In the genomic region with DNA sequence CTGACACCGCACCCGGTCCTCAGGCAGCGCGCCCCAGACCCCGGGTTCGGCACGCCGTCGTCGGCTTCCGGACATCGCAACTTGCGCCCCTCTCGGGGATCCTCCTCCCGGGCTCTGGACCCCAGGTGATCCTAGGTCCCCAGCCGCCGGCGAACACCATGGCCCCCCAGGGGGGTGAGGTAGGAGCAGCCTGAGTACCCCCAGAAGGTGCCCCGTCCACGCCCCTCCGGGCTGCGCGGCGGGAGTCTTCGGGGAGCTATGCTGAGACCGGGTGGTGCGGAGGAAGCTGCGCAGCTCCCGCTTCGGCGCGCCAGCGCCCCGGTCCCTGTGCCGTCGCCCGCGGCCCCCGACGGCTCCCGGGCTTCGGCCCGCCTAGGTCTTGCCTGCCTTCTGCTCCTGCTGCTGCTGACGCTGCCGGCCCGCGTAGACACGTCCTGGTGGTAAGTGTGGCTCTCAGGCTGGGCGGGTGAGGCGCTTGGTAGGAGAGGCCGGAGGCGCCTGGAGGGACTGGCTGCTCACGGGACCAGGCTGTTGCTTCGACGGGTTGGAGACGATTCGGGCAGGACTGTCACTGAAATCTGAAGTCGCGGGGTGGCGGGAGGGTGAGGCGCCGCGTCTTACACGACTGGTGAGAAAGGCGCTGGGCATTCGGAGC, we compare ENCODE assay signal across 8 cellular contexts. TPM values are rescaled to one million over a fixed set of nuclear protein-coding genes. Genes with fewer than 3 reads are reported as not detected.
DNase-seq lines count a peak whose midpoint lies in the region; ATAC-seq, FAIRE-seq and TF ChIP-seq lines count a peak whose summit lies in the region.

No MANE protein-coding gene starts in this region.

- FAIRE-seq in kidney (lab: Jason Lieb, UNC): no peak

- BruUV-seq in Calu3 (replicated peaks; lab: Mats Ljungman, UMichigan): no TSS peak
- BruUV-seq in IMR-90 (replicated peaks; lab: Mats Ljungman, UMichigan): no TSS peak

- no peaks in the 10 kb centered on the region for H3K9me3 Mint-ChIP-seq in Calu3 (ENCODE audit: low read depth, unreplicated experiment)

- no peak overlapping the region; the same call in 1 of the 2 replicates for H3K9ac ChIP-seq in IMR-90 (ENCODE audit: low read depth, low read length)
- no peak overlapping the region for H3K9ac ChIP-seq in kidney (ENCODE audit: low read length in 2 of 2)

- H3K36me3 ChIP-seq in IMR-90 (ENCODE audit: control insufficient read depth, insufficient read depth, low read length): no peaks in the 10 kb centered on the region
- H3K36me3 ChIP-seq in kidney (ENCODE audit: control insufficient read depth in 1 of 2, insufficient read depth in 2 of 2, low read length in 2 of 2): no peaks in the 10 kb centered on the region

- H3K9me3 ChIP-seq in IMR-90 (ENCODE audit: control insufficient read depth, insufficient read depth, low read length): peaks cover 4% of the 10 kb centered on the region; the same call in 1 of the 2 replicates
- no peaks in the 10 kb centered on the region for H3K9me3 ChIP-seq in kidney (ENCODE audit: control insufficient read depth in 1 of 2, low read length in 2 of 2)

- TF ChIP-seq CTCF in Calu3 (IDR thresholded peaks at IDR 0.05; ENCODE audit: unreplicated experiment) (no peak), IMR-90 (conservative IDR thresholded peaks at IDR 0.05; ENCODE audit: low read depth, low read length) (no peak), kidney (IDR thresholded peaks at IDR 0.05; ENCODE audit: borderline replicate concordance, extremely low read depth, insufficient read depth) (no peak)

- DNase-seq in Calu3 (peak; percentile 14), IMR-90 (no peak), astrocyte of the hippocampus (ENCODE audit: low read depth, low spot score) (peak; percentile 61), kidney (peak; percentile 83), hypothalamus (lab: John Stamatoyannopoulos, UW) (no peak), SIG-M5 treated with dmso at 0.1 percent for 504 hours (lab: John Stamatoyannopoulos, UW; ENCODE audit: unreplicated experiment) (no peak), NCI-H510A (lab: John Stamatoyannopoulos, UW) (no peak)
- peak; percentile 14 for DNase-seq in stimulated activated naive CD8-positive, alpha-beta T cell treated with anti-CD3 and anti-CD28 coated beads, Interleukin-15, Interleukin-2, amounts not matched to agents 100 U/mL and 50 U/mL, for 24 hours

- H3K27me3 Mint-ChIP-seq in Calu3 (ENCODE audit: unreplicated experiment): peaks cover 23% of the 10 kb centered on the region

- H4K5ac ChIP-seq in IMR-90 (ENCODE audit: low read depth, low read length): no peak overlapping the region

- peaks cover 46% of the 10 kb centered on the region for H3K27me3 ChIP-seq in IMR-90 (ENCODE audit: control insufficient read depth, insufficient read depth, low read length)

- no peak overlapping the region for H3K23ac ChIP-seq in IMR-90 (ENCODE audit: low read depth, low read length)

- POLR2A ChIA-PET in IMR-90 (lab: Charles Lee; ENCODE audit: unreplicated experiment): no interaction called here

- no peak overlapping the region for H3K56ac ChIP-seq in IMR-90 (ENCODE audit: extremely low read depth, insufficient read depth, low read length)

- H3K4me2 ChIP-seq in IMR-90 (ENCODE audit: low read depth, low read length): peak overlapping the region; percentile 44; the same call in 1 of the 2 replicates

- 0 out of 2 replicates have a peak overlapping the region, but pooled peaks have one; percentile 35 for H2AK5ac ChIP-seq in IMR-90 (ENCODE audit: low read depth, low read length)

- dilution Hi-C loops in IMR-90 (cut with HindIII; ENCODE audit: low sequenced_read_pairs, unreplicated experiment): no loop called here

- H3K4ac ChIP-seq in IMR-90 (ENCODE audit: low read depth, low read length): no peak overlapping the region; the same call in 1 of the 2 replicates

- CTCF ChIA-PET in Calu3 (lab: Charles Lee): no interaction called here
- CTCF ChIA-PET in IMR-90 (lab: Yijun Ruan, JAX): no interaction called here

- H2AK9ac ChIP-seq in IMR-90 (replicated peaks; ENCODE audit: low read depth, low read length, poor library complexity): no peak overlapping the region

- peaks cover 8% of the 10 kb centered on the region; the same call in 1 of the 2 replicates for H3K9me1 ChIP-seq in IMR-90 (ENCODE audit: insufficient read depth, low read length)

- H3K14ac ChIP-seq in IMR-90 (replicated peaks; ENCODE audit: low read depth, low read length): no peak overlapping the region

- H2BK5ac ChIP-seq in IMR-90 (ENCODE audit: low read depth, low read length, poor library complexity, severe bottlenecking): no peak overlapping the region

- intact Hi-C loops in Calu3 (cut with micrococcal nuclease; ENCODE audit: unreplicated experiment): loop anchor here (10.0 kb wide), 1 partner anchor 106 kb away; a partner anchor contains a TSS
- intact Hi-C loops in IMR-90 (cut with micrococcal nuclease): no loop called here
- intact Hi-C loops in kidney (cut with DNase I): no loop called here

- H2BK15ac ChIP-seq in IMR-90 (ENCODE audit: low read depth, low read length): no peak overlapping the region

- H3K27ac ChIP-seq in IMR-90 (ENCODE audit: insufficient read depth, low read length) (no peak overlapping the region), kidney (ENCODE audit: low read depth in 2 of 2, low read length in 2 of 2) (no peak overlapping the region)

- H3K4me3 ChIP-seq in IMR-90 (ENCODE audit: insufficient read depth, low read depth, low read length): peak overlapping the region; percentile 24
- H3K4me3 ChIP-seq in kidney (ENCODE audit: low read length in 2 of 2): peak overlapping the region; percentile 12 to 52

- H2AFZ ChIP-seq in IMR-90 (replicated peaks; ENCODE audit: low read length, poor library complexity): peak overlapping the region; percentile 86

- H3K4me1 Mint-ChIP-seq in Calu3 (ENCODE audit: low read depth, unreplicated experiment): no peaks in the 10 kb centered on the region

- no peak for TF ChIP-seq RAD21 in IMR-90 (IDR thresholded peaks at IDR 0.05; ENCODE audit: low read length)

- peak overlapping the region; percentile 69 for H3K4me3 Mint-ChIP-seq in Calu3 (ENCODE audit: low read depth, unreplicated experiment)

- 44% methylated on average over 35 of the region's 66 CpGs; no CpG with 5 or more reads in 1 of the 2 experiments for WGBS in IMR-90 (ENCODE audit: extremely low coverage in 2 of 2, insufficient read length in 1 of 2), 2 experiments

- H2BK120ac ChIP-seq in IMR-90 (ENCODE audit: low read depth, low read length): no peak overlapping the region

- no peak overlapping the region for H4K8ac ChIP-seq in IMR-90 (ENCODE audit: low read depth in 2 of 2, low read length in 2 of 2)

- H4K91ac ChIP-seq in IMR-90 (ENCODE audit: insufficient read depth, low read depth, low read length): no peak overlapping the region

- H3K36me3 Mint-ChIP-seq in Calu3 (ENCODE audit: insufficient read depth, unreplicated experiment): peaks cover 17% of the 10 kb centered on the region

- no peak overlapping the region for H3K27ac Mint-ChIP-seq in Calu3 (ENCODE audit: unreplicated experiment)

- in situ Hi-C loops in IMR-90 (cut with MboI; ENCODE audit: low sequenced_read_pairs): loop anchor here (10.0 kb wide), 1 partner anchor 196 kb away; a partner anchor contains a TSS

- H3K4me1 ChIP-seq in IMR-90 (ENCODE audit: control insufficient read depth, insufficient read depth, low read length): peaks cover 15% of the 10 kb centered on the region
- peaks cover 0 to 4% of the 10 kb centered on the region in 2 donors for H3K4me1 ChIP-seq in kidney (ENCODE audit: control insufficient read depth in 1 of 2, insufficient read depth in 1 of 2, low read depth in 1 of 2, low read length in 2 of 2)

- no peak for TF ChIP-seq POLR2A in IMR-90 (IDR thresholded peaks at IDR 0.05; ENCODE audit: low read depth, low read length)

- no peak for ATAC-seq in IMR-90 (ENCODE audit: low read depth)
- ATAC-seq in stimulated activated naive CD8-positive, alpha-beta T cell treated with anti-CD3 and anti-CD28 coated beads, Interleukin-15, Interleukin-2, amounts not matched to agents 100 U/mL and 50 U/mL, for 24 hours: peak; percentile 30

- no peak overlapping the region for H3K18ac ChIP-seq in IMR-90 (ENCODE audit: low read depth, low read length)

- no peaks in the 10 kb centered on the region for H3K79me1 ChIP-seq in IMR-90 (ENCODE audit: low read depth in 1 of 2, low read length in 2 of 2)

- H4K20me1 ChIP-seq in IMR-90 (ENCODE audit: insufficient read depth, low read length): peaks cover 4% of the 10 kb centered on the region; the same call in 1 of the 2 replicates

- no peak overlapping the region for H2BK20ac ChIP-seq in IMR-90 (ENCODE audit: low read depth, low read length)

TF ChIP-seq in IMR-90, 13 proteins besides CTCF, POLR2A, EP300 and RAD21 (continues in another document):
- TF ChIP-seq, protein P1, sequence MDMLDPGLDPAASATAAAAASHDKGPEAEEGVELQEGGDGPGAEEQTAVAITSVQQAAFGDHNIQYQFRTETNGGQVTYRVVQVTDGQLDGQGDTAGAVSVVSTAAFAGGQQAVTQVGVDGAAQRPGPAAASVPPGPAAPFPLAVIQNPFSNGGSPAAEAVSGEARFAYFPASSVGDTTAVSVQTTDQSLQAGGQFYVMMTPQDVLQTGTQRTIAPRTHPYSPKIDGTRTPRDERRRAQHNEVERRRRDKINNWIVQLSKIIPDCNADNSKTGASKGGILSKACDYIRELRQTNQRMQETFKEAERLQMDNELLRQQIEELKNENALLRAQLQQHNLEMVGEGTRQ (IDR thresholded peaks at IDR 0.05; ENCODE audit: low read depth, low read length): no peak
- TF ChIP-seq MXI1 (IDR thresholded peaks at IDR 0.05; ENCODE audit: borderline replicate concordance, low read depth, low read length): no peak
- TF ChIP-seq FOS (IDR thresholded peaks at IDR 0.05; ENCODE audit: low read depth, low read length): no peak
- TF ChIP-seq CEBPB (IDR thresholded peaks at IDR 0.05; ENCODE audit: low read depth, low read length): no peak
- TF ChIP-seq, protein P2, sequence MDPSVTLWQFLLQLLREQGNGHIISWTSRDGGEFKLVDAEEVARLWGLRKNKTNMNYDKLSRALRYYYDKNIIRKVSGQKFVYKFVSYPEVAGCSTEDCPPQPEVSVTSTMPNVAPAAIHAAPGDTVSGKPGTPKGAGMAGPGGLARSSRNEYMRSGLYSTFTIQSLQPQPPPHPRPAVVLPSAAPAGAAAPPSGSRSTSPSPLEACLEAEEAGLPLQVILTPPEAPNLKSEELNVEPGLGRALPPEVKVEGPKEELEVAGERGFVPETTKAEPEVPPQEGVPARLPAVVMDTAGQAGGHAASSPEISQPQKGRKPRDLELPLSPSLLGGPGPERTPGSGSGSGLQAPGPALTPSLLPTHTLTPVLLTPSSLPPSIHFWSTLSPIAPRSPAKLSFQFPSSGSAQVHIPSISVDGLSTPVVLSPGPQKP (IDR thresholded peaks at IDR 0.05; ENCODE audit: borderline replicate concordance, low read depth, low read length): no peak
- TF ChIP-seq MAZ (IDR thresholded peaks at IDR 0.05; ENCODE audit: borderline replicate concordance, low read depth, low read length): no peak
- no peak for TF ChIP-seq RFX5 (IDR thresholded peaks at IDR 0.05; ENCODE audit: low read depth, low read length)

RNA-seq across cellular contexts. Expression of a gene that starts 0.4 kb away (rescaled TPM):
- total RNA-seq in Calu3 (2022): 5.8 and 6.7 TPM in 2 replicates
- total RNA-seq in IMR-90 (2012; rRNA removed): 0.54 and 0.56 TPM in 2 replicates
- 0.50 TPM in 2 replicates for polyA plus RNA-seq in IMR-90 (2012; rRNA removed)
- 0.16 and 0.30 TPM in 2 replicates for polyA plus RNA-seq in IMR-90 (2012; cell fraction: cytosol; rRNA removed)
- 3.6 and 4.1 TPM in 2 replicates for polyA plus RNA-seq in IMR-90 (2012; cell fraction: nucleus; rRNA removed; ENCODE audit: low replicate concordance)
- total RNA-seq in kidney: 4.7 TPM
- polyA plus RNA-seq in kidney (ENCODE audit: insufficient read depth, low read depth, low replicate concordance): 0.75 TPM

Comparison
In these comparisons a context has a peak if more than half of its experiments do, and no peak if none do; other contexts are left out.
1. DNase-seq: peak in Calu3 (single experiment), astrocyte of the hippocampus (single experiment), kidney (single experiment) and stimulated activated naive CD8-positive, alpha-beta T cell treated with anti-CD3 and anti-CD28 coated beads, Interleukin-15, Interleukin-2, amounts not matched to agents 100 U/mL and 50 U/mL, for 24 hours (single experiment); none in IMR-90 (single experiment), hypothalamus (0 of 51), SIG-M5 treated with dmso at 0.1 percent for 504 hours (single experiment) and NCI-H510A (single experiment).